8 cellular contexts compared by ENCODE assay signal in genomic region chr3:138914870-138915502, GRCh38. TPM values are rescaled to one million over a fixed set of nuclear protein-coding genes. Genes with fewer than 3 reads are reported as not detected.
A peak's percentile ranks its signal among the peaks of the same experiment; 100 is the strongest.
DNase-seq lines count a peak whose midpoint lies in the region; ATAC-seq and TF ChIP-seq lines count a peak whose summit lies in the region.

No MANE protein-coding gene starts in this region.

- peak overlapping the region; percentile 65 for H3K4me3 ChIP-seq in mesodermal cell (ENCODE audit: extremely low read depth, insufficient read depth, low read length, poor library complexity, severe bottlenecking)

- WGBS in mesodermal cell (ENCODE audit: insufficient coverage in 2 of 2), 2 experiments: 14% methylated on average over 16 to 19 of the region's 19 CpGs

- H3K4me1 ChIP-seq in mesodermal cell (ENCODE audit: control insufficient read depth, insufficient read depth, low read length, poor library complexity, severe bottlenecking): no peaks in the 10 kb centered on the region

- no peaks in the 10 kb centered on the region for H3K36me3 ChIP-seq in mesodermal cell (ENCODE audit: control insufficient read depth, insufficient read depth, low read length)

- ATAC-seq in GM18505 (IDR thresholded peaks at IDR 0.05; ENCODE audit: unreplicated experiment) (peak; percentile 4), HG02623 (IDR thresholded peaks at IDR 0.05; ENCODE audit: unreplicated experiment) (peak; percentile 8)

- DNase-seq in NOMO-1 treated with DMSO at 0.1 percent for 48 hours (lab: John Stamatoyannopoulos, UW; ENCODE audit: unreplicated experiment) (peak; percentile 92), cerebellar cortex (ENCODE audit: low spot score) (peak; percentile 24), dedifferentiated amniotic fluid mesenchymal stem cell (ENCODE audit: extremely low spot score) (no peak), NCI-H2227 treated with DMSO at 0.1 percent for 48 hours (lab: John Stamatoyannopoulos, UW) (no peak), GM13977 (ENCODE audit: low spot score) (no peak)

- H3K9me3 ChIP-seq in mesodermal cell (ENCODE audit: control insufficient read depth, low read length): no peaks in the 10 kb centered on the region

- in situ Hi-C loops in GM13977 (cut with MboI; ENCODE audit: low pct_unique_long_range_greater_than_20kb, low sequenced_read_pairs, unreplicated experiment): loop anchor here (5.0 to 25.0 kb wide), 3 partner anchors 218 to 853 kb away; partner anchors contain the start of gene CEP70

- H3K27ac ChIP-seq in mesodermal cell (ENCODE audit: low read depth, low read length, severe bottlenecking): peak overlapping the region; percentile 94

- no peak for TF ChIP-seq POLR2A in GM18505 (IDR thresholded peaks at IDR 0.05; ENCODE audit: borderline replicate concordance, extremely low read depth, insufficient read depth, insufficient read length)

- TF ChIP-seq CTCF in GM13977 (IDR thresholded peaks at IDR 0.05; ENCODE audit: extremely low read depth, insufficient read depth, missing control alignments): no peak

RNA-seq across cellular contexts. Expression of gene FOXL2, which starts 32.0 kb away (rescaled TPM):
- 0.96 TPM for polyA plus RNA-seq in mesodermal cell (2013, experiment 1 of 2)
- 0.91 TPM for polyA plus RNA-seq in mesodermal cell (2013, experiment 2 of 2)

RNA-seq across cellular contexts. Expression of gene FOXL2NB, which starts 32.0 kb away (rescaled TPM):
- polyA plus RNA-seq in mesodermal cell (2013, experiment 1 of 2): 0.41 TPM
- polyA plus RNA-seq in mesodermal cell (2013, experiment 2 of 2): 0.96 TPM

Comparison
In these comparisons a context has a peak if more than half of its experiments do, and no peak if none do; other contexts are left out.
1. DNase-seq: peak in NOMO-1 treated with DMSO at 0.1 percent for 48 hours (single experiment) and cerebellar cortex (single experiment); none in dedifferentiated amniotic fluid mesenchymal stem cell (single experiment), NCI-H2227 treated with DMSO at 0.1 percent for 48 hours (single experiment) and GM13977 (single experiment).